In the genomic region with DNA sequence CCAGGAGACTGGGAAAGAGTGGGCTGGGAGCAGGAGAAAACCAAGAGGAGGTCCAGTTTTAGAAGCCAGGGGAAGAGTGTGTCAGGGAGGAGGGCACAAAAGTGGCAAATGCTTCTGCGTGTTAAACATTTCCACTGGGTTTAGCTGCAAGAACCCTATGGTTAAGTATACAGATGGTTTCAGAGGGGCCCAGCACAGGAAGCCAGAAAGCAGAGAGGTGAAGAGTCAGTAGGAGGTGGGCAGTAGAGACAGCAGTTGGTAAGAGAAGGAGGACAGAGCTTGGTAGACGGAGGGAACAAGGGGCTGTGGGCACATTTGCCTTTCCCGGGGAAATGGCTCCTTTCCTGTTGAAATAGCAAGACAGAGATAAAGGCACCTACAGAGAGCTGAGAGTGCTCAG, we compare ENCODE assay signal across 12 cellular contexts.
DNase-seq lines count a peak whose midpoint lies in the region; ATAC-seq lines count a peak whose summit lies in the region.
"Had no signal": no experiment of that assay in that cellular context is flagged by ENCODE, and none has a peak within 500 bp of the region (broad histone marks: within the 10 kb centered on the region; RNA-seq: fewer than 3 reads in every experiment).

No MANE protein-coding gene starts in this region.

- no peaks in the 10 kb centered on the region for H3K36me3 Mint-ChIP-seq in activated T-cell treated with anti-CD3 and anti-CD28 coated beads, Interleukin-2, amount 50 U/mL, for 72 hours (ENCODE audit: insufficient read depth in 2 of 2)
- H3K36me3 Mint-ChIP-seq in activated T-cell treated with anti-CD3 and anti-CD28 coated beads, Interleukin-2, amount 50 U/mL, for 4 hours (ENCODE audit: insufficient read depth): no peaks in the 10 kb centered on the region
- no peaks in the 10 kb centered on the region for H3K36me3 Mint-ChIP-seq in activated T-helper 17 cell treated with anti-CD3 and anti-CD28 coated beads, Interleukin-2, amount 50 U/mL, for 72 hours (ENCODE audit: low read depth)

- H3K27me3 Mint-ChIP-seq in activated T-cell treated with anti-CD3 and anti-CD28 coated beads, Interleukin-2, amount 50 U/mL, for 72 hours (ENCODE audit: low read depth): peaks cover 25% of the 10 kb centered on the region
- H3K27me3 Mint-ChIP-seq in activated T-cell treated with anti-CD3 and anti-CD28 coated beads, Interleukin-2, amount 50 U/mL, for 4 hours (ENCODE audit: low read depth): no peaks in the 10 kb centered on the region
- H3K27me3 Mint-ChIP-seq in activated T-helper 17 cell treated with anti-CD3 and anti-CD28 coated beads, Interleukin-2, amount 50 U/mL, for 72 hours: peaks cover 12% of the 10 kb centered on the region

- no peak for ATAC-seq in activated T-cell treated with anti-CD3 and anti-CD28 coated beads, Interleukin-2, amount 50 U/mL, for 72 hours (replicated peaks in 1 of 2)
- ATAC-seq in activated T-cell treated with anti-CD3 and anti-CD28 coated beads, Interleukin-2, amount 50 U/mL, for 4 hours: no peak
- peak; percentile 11 for ATAC-seq in activated T-helper 17 cell treated with anti-CD3 and anti-CD28 coated beads, Interleukin-2, amount 50 U/mL, for 72 hours (replicated peaks)
- ATAC-seq in GM19395 (IDR thresholded peaks at IDR 0.05; ENCODE audit: unreplicated experiment): no peak

- peaks cover 0 to 6% of the 10 kb centered on the region in 2 donors for H3K9me3 Mint-ChIP-seq in activated T-cell treated with anti-CD3 and anti-CD28 coated beads, Interleukin-2, amount 50 U/mL, for 72 hours
- peaks cover 13% of the 10 kb centered on the region for H3K9me3 Mint-ChIP-seq in activated T-cell treated with anti-CD3 and anti-CD28 coated beads, Interleukin-2, amount 50 U/mL, for 4 hours
- no peaks in the 10 kb centered on the region for H3K9me3 Mint-ChIP-seq in activated T-helper 17 cell treated with anti-CD3 and anti-CD28 coated beads, Interleukin-2, amount 50 U/mL, for 72 hours
- H3K9me3 Mint-ChIP-seq: HFFc6 had no signal

- in situ Hi-C loops in KBM-7 (cut with MboI; ENCODE audit: low pct_unique_long_range_greater_than_20kb, low sequenced_read_pairs): no loop called here

- H3K4me1 Mint-ChIP-seq in activated T-cell treated with anti-CD3 and anti-CD28 coated beads, Interleukin-2, amount 50 U/mL, for 72 hours (ENCODE audit: low read depth): peaks cover 31% of the 10 kb centered on the region
- H3K4me1 Mint-ChIP-seq in activated T-cell treated with anti-CD3 and anti-CD28 coated beads, Interleukin-2, amount 50 U/mL, for 4 hours (ENCODE audit: low read depth): no peaks in the 10 kb centered on the region
- H3K4me1 Mint-ChIP-seq in activated T-helper 17 cell treated with anti-CD3 and anti-CD28 coated beads, Interleukin-2, amount 50 U/mL, for 72 hours: peaks cover 7% of the 10 kb centered on the region

- DNase-seq in activated T-cell treated with anti-CD3 and anti-CD28 coated beads, Interleukin-2, amount 50 U/mL, for 72 hours: no peak
- DNase-seq in activated T-cell treated with anti-CD3 and anti-CD28 coated beads, Interleukin-2, amount 50 U/mL, for 4 hours: no peak
- DNase-seq in KBM-7 (peak; percentile 14), cerebellar cortex (ENCODE audit: low spot score) (no peak), kidney glomerular epithelial cell (lab: John Stamatoyannopoulos, UW) (no peak)
- DNase-seq: 8988T, AML-193, DMS53, HCEC 1CT, HFFc6 had no signal

- peak overlapping the region; percentile 9 for H3K27ac Mint-ChIP-seq in activated T-cell treated with anti-CD3 and anti-CD28 coated beads, Interleukin-2, amount 50 U/mL, for 72 hours
- H3K27ac Mint-ChIP-seq in activated T-helper 17 cell treated with anti-CD3 and anti-CD28 coated beads, Interleukin-2, amount 50 U/mL, for 72 hours: no peak overlapping the region
- H3K27ac Mint-ChIP-seq: HFFc6 had no signal

- H3K4me3 Mint-ChIP-seq in activated T-cell treated with anti-CD3 and anti-CD28 coated beads, Interleukin-2, amount 50 U/mL, for 72 hours: peak overlapping the region; percentile 8 to 39
- no peak overlapping the region for H3K4me3 Mint-ChIP-seq in activated T-cell treated with anti-CD3 and anti-CD28 coated beads, Interleukin-2, amount 50 U/mL, for 4 hours
- H3K4me3 Mint-ChIP-seq in activated T-helper 17 cell treated with anti-CD3 and anti-CD28 coated beads, Interleukin-2, amount 50 U/mL, for 72 hours: peak overlapping the region; percentile 14
- H3K4me3 Mint-ChIP-seq: HFFc6 had no signal
